In genomic region chr12:95922231-95922630, GRCh38 we compare ENCODE assay signal across 29 cellular contexts. TPM values are rescaled to one million over a fixed set of nuclear protein-coding genes. Genes with fewer than 3 reads are reported as not detected.
DNase-seq lines count a peak whose midpoint lies in the region; ATAC-seq and TF ChIP-seq lines count a peak whose summit lies in the region.
"Had no signal": no experiment of that assay in that cellular context is flagged by ENCODE, and none has a peak within 500 bp of the region (broad histone marks: within the 10 kb centered on the region; RNA-seq: fewer than 3 reads in every experiment).

No MANE protein-coding gene starts in this region.

- no peak overlapping the region for H4K8ac ChIP-seq in trophoblast cell (ENCODE audit: low read depth, low read length)

- no peak overlapping the region for H3K4me2 ChIP-seq in trophoblast cell (ENCODE audit: low read length)
- H3K4me2 ChIP-seq: PC-9 had no signal

- in situ Hi-C loops in GM13976 (cut with MboI; ENCODE audit: low sequenced_read_pairs, unreplicated experiment), result loop anchor here (25.0 kb wide), 1 partner anchor 290 kb away; no protein-coding TSS in a partner anchor

- H3K14ac ChIP-seq in trophoblast cell (ENCODE audit: low read length), result no peak overlapping the region

- H3K27ac ChIP-seq in trophoblast cell (ENCODE audit: low read depth, low read length), result no peak overlapping the region
- H3K27ac ChIP-seq: adrenal gland, esophagus squamous epithelium, heart right ventricle, left lung, PC-9, thyroid gland had no signal

- peak; percentile 23 for DNase-seq in Daoy (ENCODE audit: low read depth)
- peak; percentile 7 for DNase-seq in MG63
- DNase-seq in amniotic epithelial cell (ENCODE audit: low read depth), result peak; percentile 5
- DNase-seq in foreskin fibroblast, result peak; percentile 34 to 68
- no peak for DNase-seq in trophoblast cell
- DNase-seq in GM13976 (ENCODE audit: low spot score), result no peak
- DNase-seq: activated CD4-positive, alpha-beta T cell treated with anti-CD3 and anti-CD28 coated beads, Interleukin-2, amount 50 U/mL, for 1 hour; activated CD8-positive, alpha-beta memory T cell treated with anti-CD3 and anti-CD28 coated beads, Interleukin-2, amount 50 U/mL, for 48 hours; activated effector memory CD4-positive, alpha-beta T cell treated with anti-CD3 and anti-CD28 coated beads, Interleukin-2, amount 50 U/mL, for 16 hours; adrenal gland; effector CD8-positive, alpha-beta T cell; esophagus squamous epithelium; heart right ventricle; left lung; NCI-H1417 treated with DMSO at 0.1 percent for 48 hours; NCI-H748 treated with DMSO at 0.1 percent for 48 hours; PC-9; stimulated activated naive CD4-positive, alpha-beta T cell treated with Interleukin-2 at 50 U/mL for 16 hours; T-cell; thyroid gland had no signal

- H2BK120ac ChIP-seq in trophoblast cell (ENCODE audit: insufficient read depth, low read length, poor library complexity), result no peak overlapping the region

- no peaks in the 10 kb centered on the region for H3K9me3 ChIP-seq in MG63
- H3K9me3 ChIP-seq in trophoblast cell (ENCODE audit: insufficient read depth, low read depth, low read length), result no peaks in the 10 kb centered on the region
- H3K9me3 ChIP-seq: adrenal gland, esophagus squamous epithelium, heart right ventricle, thyroid gland had no signal

- H3K23ac ChIP-seq in trophoblast cell (ENCODE audit: low read length), result no peak overlapping the region

- H2AK5ac ChIP-seq in trophoblast cell (ENCODE audit: low read length), result no peak overlapping the region

- 0 out of 2 replicates have a peak, but pooled peaks cover 2% of the 10 kb centered on the region for H3K27me3 ChIP-seq in MG63
- H3K27me3 ChIP-seq in trophoblast cell (ENCODE audit: insufficient read depth, low read length), result no peaks in the 10 kb centered on the region
- H3K27me3 ChIP-seq: adrenal gland, left lung, thyroid gland had no signal

- no peak overlapping the region for H4K12ac ChIP-seq in trophoblast cell (ENCODE audit: low read depth, low read length)

- H2BK5ac ChIP-seq in trophoblast cell (ENCODE audit: low read depth, low read length, poor library complexity), result no peak overlapping the region

- no peak overlapping the region for H3K18ac ChIP-seq in trophoblast cell (ENCODE audit: low read length)

- H3K4ac ChIP-seq in trophoblast cell (ENCODE audit: low read depth, low read length), result no peak overlapping the region

- H3K4me3 ChIP-seq in MG63 (no peak overlapping the region), foreskin fibroblast (ENCODE audit: low read depth in 1 of 2, low read length in 2 of 2) (no peak overlapping the region), trophoblast cell (ENCODE audit: low read depth, low read length) (no peak overlapping the region)
- H3K4me3 ChIP-seq: adrenal gland, esophagus squamous epithelium, heart right ventricle, left lung, PC-9, thyroid gland had no signal

- H3K36me3 ChIP-seq in MG63 (no peaks in the 10 kb centered on the region), trophoblast cell (ENCODE audit: control insufficient read depth in 1 of 2, insufficient read depth in 2 of 2, low read length in 2 of 2) (no peaks in the 10 kb centered on the region)
- H3K36me3 ChIP-seq: adrenal gland, esophagus squamous epithelium, heart right ventricle, left lung, thyroid gland had no signal

- H3K4me1 ChIP-seq in trophoblast cell (ENCODE audit: control insufficient read depth in 1 of 2, insufficient read depth in 2 of 2, low read length in 2 of 2), result no peaks in the 10 kb centered on the region
- H3K4me1 ChIP-seq: adrenal gland, esophagus squamous epithelium, heart right ventricle, left lung, thyroid gland had no signal

- H3K9ac ChIP-seq in trophoblast cell (ENCODE audit: low read length), result no peak overlapping the region

- WGBS in trophoblast cell (ENCODE audit: extremely low coverage, insufficient coverage, insufficient read length), result no CpG with 5 or more reads among the region's 3 CpGs

- H3K79me1 ChIP-seq in trophoblast cell (ENCODE audit: low read length), result no peaks in the 10 kb centered on the region

- no peak for TF ChIP-seq CTCF in foreskin fibroblast (IDR thresholded peaks at IDR 0.05; ENCODE audit: low read depth, low read length)
- TF ChIP-seq CTCF in GM13976 (IDR thresholded peaks at IDR 0.05; ENCODE audit: borderline replicate concordance, control extremely low read depth, extremely low read depth, insufficient read depth, missing control alignments), result no peak

- H2AFZ ChIP-seq in trophoblast cell (ENCODE audit: insufficient read depth, low read length, poor library complexity), result no peak overlapping the region
- H2AFZ ChIP-seq: PC-9 had no signal

- no peak overlapping the region for H4K91ac ChIP-seq in trophoblast cell (ENCODE audit: low read depth, low read length)

- no peak overlapping the region for H2BK12ac ChIP-seq in trophoblast cell (ENCODE audit: low read length)

- ATAC-seq in HG03135 (IDR thresholded peaks at IDR 0.05; ENCODE audit: unreplicated experiment) (no peak), GM21423 (IDR thresholded peaks at IDR 0.05; ENCODE audit: unreplicated experiment) (no peak)
- ATAC-seq: heart right ventricle, left lung, T-cell had no signal

- no peaks in the 10 kb centered on the region for H3K79me2 ChIP-seq in trophoblast cell (ENCODE audit: control insufficient read depth, insufficient read depth, low read length, poor library complexity)

RNA-seq across cellular contexts. Expression of gene CCDC38, which starts 20.2 kb away (rescaled TPM):
- 0.06 TPM in 1 of 2 replicates, not detected in the other for total RNA-seq in Daoy (2014; rRNA removed; shearing (Covaris generic))
- total RNA-seq in MG63 (2014; rRNA removed; shearing (Covaris generic); ENCODE audit: low replicate concordance), result 0.12 and 0.16 TPM in 2 replicates
- 0.01 and 0.08 TPM in 2 replicates for polyA plus RNA-seq in trophoblast cell (2013)
- total RNA-seq: cerebellum, HT-29, mononuclear cell, neural crest cell, progenitor cell of endocrine pancreas had no signal
- polyA plus RNA-seq: AG04450, CD14-positive monocyte had no signal

RNA-seq across cellular contexts. Expression of gene AMDHD1, which starts 20.9 kb away (rescaled TPM):
- 0.11 and 0.98 TPM in 2 replicates for total RNA-seq in Daoy (2014; rRNA removed; shearing (Covaris generic))
- total RNA-seq in MG63 (2014; rRNA removed; shearing (Covaris generic); ENCODE audit: low replicate concordance), result 0.10 TPM in 1 of 2 replicates, not detected in the other
- 0.11 and 0.14 TPM in 2 replicates for polyA plus RNA-seq in trophoblast cell (2013)

Comparison
In these comparisons a context has a peak if more than half of its experiments do, and no peak if none do; other contexts are left out.
1. DNase-seq: peak in Daoy (single experiment), MG63 (single experiment), amniotic epithelial cell (single experiment) and foreskin fibroblast (2 of 2); none in trophoblast cell (0 of 2) and GM13976 (single experiment).